ENCODE assay signal across 1 cellular context in genomic region chr17:73794336-73794735, GRCh38.
TF ChIP-seq lines count a peak whose summit lies in the region.

No MANE protein-coding gene starts in this region.

TF ChIP-seq in A549, 52 proteins besides CTCF, POLR2A, EP300 and RAD21 (continued from another document):
- TF ChIP-seq MYC (IDR thresholded peaks at IDR 0.05; ENCODE audit: borderline replicate concordance, low read length) (no peak), MAFK (IDR thresholded peaks at IDR 0.05; ENCODE audit: partially characterized antibody) (no peak), EHMT2 (IDR thresholded peaks at IDR 0.05; ENCODE audit: low read depth) (no peak), KDM5A (IDR thresholded peaks at IDR 0.05) (no peak)
